Comparison of ENCODE assay signal across 8 cellular contexts in the genomic region with DNA sequence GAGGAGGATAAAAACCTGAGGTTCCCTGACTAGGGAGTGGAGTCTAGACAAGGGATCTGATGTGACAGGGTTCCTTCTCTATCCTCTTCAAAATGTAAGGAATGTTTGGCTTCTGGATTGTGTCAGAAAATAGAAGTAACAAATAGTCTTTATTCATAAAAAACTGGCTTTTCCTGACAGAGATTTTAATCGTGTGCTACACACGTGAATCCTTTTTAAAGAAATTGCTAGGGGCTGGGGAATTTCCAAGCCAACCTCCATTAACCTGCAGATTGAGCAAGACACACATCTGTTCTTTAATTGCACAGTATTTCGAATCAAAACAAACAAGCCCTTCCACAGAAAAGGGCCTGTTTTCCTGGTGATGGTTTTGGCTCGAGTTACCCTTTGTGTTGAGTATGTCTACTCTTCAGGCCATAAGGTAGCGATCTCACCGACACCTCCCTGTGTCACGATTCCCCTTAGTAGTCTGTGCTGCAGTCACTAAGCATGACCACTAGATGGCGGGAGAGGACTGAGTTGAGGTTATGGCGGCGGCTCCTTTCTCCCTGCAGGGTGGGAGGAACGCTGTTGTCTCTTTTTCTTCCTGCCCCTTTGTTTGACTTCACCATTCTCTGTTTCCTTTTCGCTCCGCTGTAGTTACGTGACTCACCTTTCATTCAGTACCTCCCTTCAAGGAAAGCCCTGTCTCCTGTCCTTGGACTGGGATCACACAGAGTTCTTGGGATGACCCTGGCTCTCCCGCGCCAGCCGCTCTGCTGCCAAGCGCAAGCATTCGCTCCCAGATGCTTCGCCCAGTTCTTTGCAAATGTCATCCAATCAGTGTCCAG.
DNase-seq lines count a peak whose midpoint lies in the region; ATAC-seq and TF ChIP-seq lines count a peak whose summit lies in the region.

No MANE protein-coding gene starts in this region.

- H3K4me2 ChIP-seq in MM.1S (ENCODE audit: low read depth, low read length): peak overlapping the region; percentile 52

- H3K9me3 ChIP-seq in MM.1S (replicated peaks; ENCODE audit: insufficient read depth, low read length) (no peaks in the 10 kb centered on the region), heart right ventricle (no peaks in the 10 kb centered on the region), prostate gland (no peaks in the 10 kb centered on the region)

- H3K27ac ChIP-seq in MM.1S (ENCODE audit: low read length): no peak overlapping the region
- H3K27ac ChIP-seq in heart right ventricle: no peak overlapping the region
- H3K27ac ChIP-seq in prostate gland: peak overlapping the region in 1 of 2 donors; percentile 26

- H3F3A ChIP-seq in MM.1S (ENCODE audit: insufficient read depth, low read length): no peaks in the 10 kb centered on the region

- DNase-seq in GM04503 (ENCODE audit: low read depth): peak; percentile 17
- peak; percentile 72 for DNase-seq in HCEC 1CT
- peak; percentile 66 for DNase-seq in MM.1S
- peak; percentile 79 for DNase-seq in SKM-1 (lab: John Stamatoyannopoulos, UW; ENCODE audit: unreplicated experiment)
- DNase-seq in activated naive CD8-positive, alpha-beta T cell treated with anti-CD3 and anti-CD28 coated beads, Interleukin-2, amount 50 U/mL, for 16 hours (ENCODE audit: low read depth, low spot score): peak; percentile 81
- peak; percentile 35 to 72 for DNase-seq in heart right ventricle
- peak; percentile 67 for DNase-seq in prostate gland (ENCODE audit: low spot score)
- peak; percentile 79 for DNase-seq in ureter (ENCODE audit: low spot score)

- H2AFZ ChIP-seq in MM.1S (ENCODE audit: low read length): peak overlapping the region; percentile 53; the same call in 1 of the 2 replicates

- no peaks in the 10 kb centered on the region for H3K27me3 ChIP-seq in MM.1S (replicated peaks; ENCODE audit: insufficient read depth, low read length)
- H3K27me3 ChIP-seq in heart right ventricle: peaks cover 0 to 12% (median 0%) of the 10 kb centered on the region in 7 donors
- H3K27me3 ChIP-seq in prostate gland (replicated peaks; ENCODE audit: insufficient read depth): no peaks in the 10 kb centered on the region

- TF ChIP-seq POLR2A in prostate gland (IDR thresholded peaks at IDR 0.05): no peak

- H3K9me2 ChIP-seq in MM.1S (replicated peaks; ENCODE audit: insufficient read depth, low read length): no peaks in the 10 kb centered on the region

- H3K79me2 ChIP-seq in MM.1S (ENCODE audit: low read length): no peaks in the 10 kb centered on the region

- H3K4me1 ChIP-seq in MM.1S (ENCODE audit: low read length) (no peaks in the 10 kb centered on the region), heart right ventricle (peaks cover 0 to 11% (median 6%) of the 10 kb centered on the region in 9 donors), prostate gland (replicated peaks) (no peaks in the 10 kb centered on the region)

- no peaks in the 10 kb centered on the region for H3K36me3 ChIP-seq in MM.1S (replicated peaks; ENCODE audit: insufficient read depth, low read length)
- no peaks in the 10 kb centered on the region for H3K36me3 ChIP-seq in heart right ventricle
- H3K36me3 ChIP-seq in prostate gland: no peaks in the 10 kb centered on the region

- H3K9ac ChIP-seq in MM.1S (ENCODE audit: low read length): no peak overlapping the region

- intact Hi-C loops in heart right ventricle (cut with DNase I): loop anchor here (1.0 to 10.0 kb wide), 20 partner anchors 369 to 1189 kb away; a partner anchor contains a TSS
- intact Hi-C loops in prostate gland (cut with DNase I): loop anchor here (2.0 to 10.0 kb wide), 4 partner anchors 429 to 1185 kb away; a partner anchor contains a TSS

- WGBS in heart right ventricle, 2 donors: 5 to 8% methylated on average over 20 of the region's 20 CpGs
- 2% methylated on average over 20 of the region's 20 CpGs for WGBS in prostate gland

- TF ChIP-seq CTCF in MM.1S (IDR thresholded peaks at IDR 0.05; ENCODE audit: low read length) (peak; percentile 72), heart right ventricle (IDR thresholded peaks at IDR 0.05) (peak; percentile 92 to 99 (median 97)), prostate gland (IDR thresholded peaks at IDR 0.05) (peak; percentile 88 to 94 (median 92))

- no peaks in the 10 kb centered on the region for H4K20me1 ChIP-seq in MM.1S (ENCODE audit: insufficient read depth, low read length)

- H3K4me3 ChIP-seq in MM.1S (ENCODE audit: low read length) (peak overlapping the region; percentile 34; the same call in 1 of the 2 replicates), heart right ventricle (peak overlapping the region in 9 of 10 donors; percentile 2 to 51 (median 45)), prostate gland (peak overlapping the region; percentile 23 to 27)

- peak; percentile 84 to 96 (median 94) for ATAC-seq in heart right ventricle

Comparison
In these comparisons a context has a peak if more than half of its experiments do, and no peak if none do; other contexts are left out.
1. DNase-seq: peak in every context shown above with its lines; median percentile 81 in activated naive CD8-positive, alpha-beta T cell treated with anti-CD3 and anti-CD28 coated beads, Interleukin-2, amount 50 U/mL, for 16 hours; 79 in SKM-1; 79 in ureter; 72 in HCEC 1CT; 67 in prostate gland; 66 in MM.1S; 54 in heart right ventricle; 17 in GM04503.